In the genomic region with DNA sequence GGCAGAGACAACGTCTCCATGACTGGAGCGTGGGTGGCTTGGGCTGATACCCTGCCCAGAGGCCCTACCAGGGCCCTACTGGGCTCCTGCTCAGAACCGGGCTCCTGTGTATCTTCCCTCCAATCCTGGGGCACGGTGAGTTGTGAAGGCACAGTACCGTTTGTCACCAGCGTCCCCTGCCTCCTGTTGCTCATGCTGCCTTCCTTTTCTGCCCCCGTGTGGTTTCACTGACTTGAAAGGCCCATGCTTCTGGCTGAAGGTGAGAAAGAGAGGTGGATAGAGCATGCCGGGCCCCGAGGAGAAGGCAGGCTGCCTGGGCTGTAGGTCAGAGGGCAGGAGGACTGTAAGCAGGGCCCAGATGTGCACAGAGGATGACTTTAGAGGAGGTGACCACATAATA, we compare ENCODE assay signal across 10 cellular contexts. TPM values are rescaled to one million over a fixed set of nuclear protein-coding genes. Genes with fewer than 3 reads are reported as not detected.
A peak's percentile ranks its signal among the peaks of the same experiment; 100 is the strongest.
DNase-seq lines count a peak whose midpoint lies in the region; ATAC-seq, FAIRE-seq and TF ChIP-seq lines count a peak whose summit lies in the region.
"Had no signal": no experiment of that assay in that cellular context is flagged by ENCODE, and none has a peak within 500 bp of the region (broad histone marks: within the 10 kb centered on the region; RNA-seq: fewer than 3 reads in every experiment).

No MANE protein-coding gene starts in this region.

- DNase-seq in Right ventricle myocardium inferior (ENCODE audit: missing footprints) (no peak), cardiac septum (ENCODE audit: low spot score) (no peak), HepG2 (ENCODE audit: low spot score) (peak; percentile 36), urothelium cell line (ENCODE audit: low spot score) (no peak), NK-92 (lab: John Stamatoyannopoulos, UW; ENCODE audit: unreplicated experiment) (no peak)
- peak; percentile 35 to 61 for DNase-seq in activated T-cell treated with anti-CD3 and anti-CD28 coated beads, Interleukin-2, amount 50 U/mL, for 72 hours
- DNase-seq in stimulated activated naive CD8-positive, alpha-beta T cell treated with anti-CD3 and anti-CD28 coated beads, Interleukin-15, amount 100 ng/mL, for 72 hours = peak; percentile 58 to 62
- DNase-seq in activated CD4-positive, CD25-positive, alpha-beta regulatory T cell (lab: John Stamatoyannopoulos, UW) = no peak
- DNase-seq: NCI-H1417 had no signal

- no peak overlapping the region for H3K4me2 ChIP-seq in HepG2 (ENCODE audit: low read depth, low read length)

- CTCF ChIA-PET in HepG2 (lab: Yijun Ruan, JAX; ENCODE audit: low intra/inter-chr PET ratio, low total read pairs) = no interaction called here

- no peaks in the 10 kb centered on the region for H3K36me3 ChIP-seq in HepG2 (replicated peaks in 1 of 2; ENCODE audit: control insufficient read depth in 1 of 2, insufficient read depth in 2 of 2, low read length in 2 of 2)
- H3K36me3 ChIP-seq: prostate gland had no signal

- H3K27ac Mint-ChIP-seq in activated T-cell treated with anti-CD3 and anti-CD28 coated beads, Interleukin-2, amount 50 U/mL, for 72 hours = no peak overlapping the region
- peak overlapping the region in 1 of 2 donors; percentile 13 for H3K27ac Mint-ChIP-seq in stimulated activated naive CD8-positive, alpha-beta T cell treated with anti-CD3 and anti-CD28 coated beads, Interleukin-15, amount 100 ng/mL, for 72 hours

- H3K4me1 Mint-ChIP-seq in activated T-cell treated with anti-CD3 and anti-CD28 coated beads, Interleukin-2, amount 50 U/mL, for 72 hours (ENCODE audit: low read depth) = peaks cover 11% of the 10 kb centered on the region
- peaks cover 16% of the 10 kb centered on the region for H3K4me1 Mint-ChIP-seq in stimulated activated naive CD8-positive, alpha-beta T cell treated with anti-CD3 and anti-CD28 coated beads, Interleukin-15, amount 100 ng/mL, for 72 hours

- TF ChIP-seq POLR2A in HepG2 (IDR thresholded peaks at IDR 0.05; ENCODE audit: insufficient read depth in 1 of 2, low read depth in 2 of 2, low read length in 2 of 2) = no peak

- H3K79me2 ChIP-seq in HepG2 (ENCODE audit: insufficient read depth, low read length) = no peaks in the 10 kb centered on the region

- H3K4me3 Mint-ChIP-seq in activated T-cell treated with anti-CD3 and anti-CD28 coated beads, Interleukin-2, amount 50 U/mL, for 72 hours = no peak overlapping the region
- H3K4me3 Mint-ChIP-seq in stimulated activated naive CD8-positive, alpha-beta T cell treated with anti-CD3 and anti-CD28 coated beads, Interleukin-15, amount 100 ng/mL, for 72 hours = peak overlapping the region in 1 of 2 donors; percentile 34

- no peak overlapping the region for H3K9ac ChIP-seq in HepG2 (ENCODE audit: insufficient read depth, low read depth, low read length)

- no peak overlapping the region for H3K4me3 ChIP-seq in HepG2 (replicated peaks in 1 of 3; ENCODE audit: insufficient read depth in 1 of 3, low read depth in 2 of 3, low read length in 3 of 3)
- H3K4me3 ChIP-seq: prostate gland had no signal

- no peaks in the 10 kb centered on the region for H3K4me1 ChIP-seq in HepG2 (ENCODE audit: insufficient read depth, low read length)
- H3K4me1 ChIP-seq: prostate gland had no signal

- TF ChIP-seq RAD21 in HepG2 (CRISPR knock-in tag; IDR thresholded peaks at IDR 0.05) = peak; percentile 35; the same call in 1 of the 2 replicates

- ATAC-seq in Right ventricle myocardium inferior (peak; percentile 64), HepG2 (peak; percentile 93)
- ATAC-seq in activated T-cell treated with anti-CD3 and anti-CD28 coated beads, Interleukin-2, amount 50 U/mL, for 72 hours (replicated peaks in 1 of 2) = peak; percentile 78 to 93
- ATAC-seq in stimulated activated naive CD8-positive, alpha-beta T cell treated with anti-CD3 and anti-CD28 coated beads, Interleukin-15, amount 100 ng/mL, for 72 hours = peak; percentile 95

- FAIRE-seq in HepG2 (lab: Jason Lieb, UNC) (no peak), urothelium cell line (lab: Jason Lieb, UNC) (no peak)

- peaks cover 6% of the 10 kb centered on the region for H3K27me3 Mint-ChIP-seq in activated T-cell treated with anti-CD3 and anti-CD28 coated beads, Interleukin-2, amount 50 U/mL, for 72 hours (ENCODE audit: low read depth)
- H3K27me3 Mint-ChIP-seq in stimulated activated naive CD8-positive, alpha-beta T cell treated with anti-CD3 and anti-CD28 coated beads, Interleukin-15, amount 100 ng/mL, for 72 hours = peaks cover 5% of the 10 kb centered on the region

- TF ChIP-seq CTCF in HepG2 (CRISPR knock-in tag; IDR thresholded peaks at IDR 0.05) = peak; percentile 55

- POLR2A ChIA-PET in HepG2 (lab: Yijun Ruan, JAX) = no interaction called here

- no peaks in the 10 kb centered on the region for H4K20me1 ChIP-seq in HepG2 (ENCODE audit: insufficient read depth, low read length)

- no TSS peak for BruUV-seq in HepG2 (replicated peaks; lab: Mats Ljungman, UMichigan)

- no peaks in the 10 kb centered on the region for H3K9me3 Mint-ChIP-seq in activated T-cell treated with anti-CD3 and anti-CD28 coated beads, Interleukin-2, amount 50 U/mL, for 72 hours
- no peaks in the 10 kb centered on the region for H3K9me3 Mint-ChIP-seq in stimulated activated naive CD8-positive, alpha-beta T cell treated with anti-CD3 and anti-CD28 coated beads, Interleukin-15, amount 100 ng/mL, for 72 hours

- no peaks in the 10 kb centered on the region for H3K9me3 ChIP-seq in HepG2 (ENCODE audit: low read length)
- H3K9me3 ChIP-seq: prostate gland had no signal

- H3K36me3 Mint-ChIP-seq in activated T-cell treated with anti-CD3 and anti-CD28 coated beads, Interleukin-2, amount 50 U/mL, for 72 hours (ENCODE audit: insufficient read depth in 2 of 2) = no peaks in the 10 kb centered on the region

- no peak overlapping the region for H2AFZ ChIP-seq in HepG2 (ENCODE audit: low read length)

- 2% methylated on average over 6 of the region's 9 CpGs for WGBS in HepG2 (ENCODE audit: low lambda C conversion rate)

- intact Hi-C loops in Right ventricle myocardium inferior (cut with DNase I) (no loop called here), cardiac septum (cut with DNase I) (no loop called here), HepG2 (cut with micrococcal nuclease; ENCODE audit: unreplicated experiment) (no loop called here)

- no peak overlapping the region for H3K27ac ChIP-seq in HepG2 (ENCODE audit: extremely low read length, insufficient read depth, low read length)
- H3K27ac ChIP-seq: prostate gland had no signal

- TF ChIP-seq EP300 in HepG2 (IDR thresholded peaks at IDR 0.05; ENCODE audit: low read depth in 2 of 2, low read length in 2 of 2) (no peak), HepG2 (CRISPR knock-in tag; IDR thresholded peaks at IDR 0.05; ENCODE audit: borderline replicate concordance) (no peak)

- in situ Hi-C loops in HepG2 (cut with HindIII; ENCODE audit: extremely low pct_ligation_motif_present, low pct_unique_long_range_greater_than_20kb) = no loop called here

- H3K27me3 ChIP-seq in HepG2 (ENCODE audit: control insufficient read depth in 1 of 2, insufficient read depth in 2 of 2, low read length in 2 of 2) = peaks cover 0 to 7% of the 10 kb centered on the region in 2 experiments; a peak in 2 of 5 replicates

TF ChIP-seq in HepG2, 621 proteins besides CTCF, POLR2A, EP300 and RAD21 (continues in another document):
- TF ChIP-seq SRSF1 (optimal IDR thresholded peaks at IDR 0.05; ENCODE audit: low read depth, low read length) (no peak), CHCHD3 (CRISPR knock-in tag; IDR thresholded peaks at IDR 0.05) (no peak), STAG1 (CRISPR knock-in tag; IDR thresholded peaks at IDR 0.05) (peak; percentile 55), SMC3 (IDR thresholded peaks at IDR 0.05; ENCODE audit: low read length) (peak; percentile 45; the same call in 1 of the 2 replicates), SRF (IDR thresholded peaks at IDR 0.05; ENCODE audit: low read depth, low read length) (no peak)

RNA-seq across cellular contexts. Expression of a gene that starts 9.1 kb away (rescaled TPM):
- total RNA-seq in Right ventricle myocardium inferior = not detected
- total RNA-seq in cardiac septum = 0.08 TPM
- total RNA-seq in activated T-cell treated with anti-CD3 and anti-CD28 coated beads, Interleukin-2, amount 50 U/mL, for 72 hours = not detected
- not detected in 2 replicates for total RNA-seq in HepG2 (2016; rRNA removed; fragmentation: Illumina TruSeq; extraction: Trizol)
- total RNA-seq in HepG2 (2016; cell fraction: cytosol; rRNA removed; fragmentation: Illumina TruSeq; extraction: Trizol; ENCODE audit: low read depth) = not detected in 2 replicates
- not detected in 2 replicates for total RNA-seq in HepG2 (2016; cell fraction: insoluble cytoplasmic fraction; rRNA removed; fragmentation: Illumina TruSeq; extraction: Trizol)
- total RNA-seq in HepG2 (2016; cell fraction: membrane; rRNA removed; fragmentation: Illumina TruSeq; extraction: Trizol) = not detected in 2 replicates
- not detected in 2 replicates for total RNA-seq in HepG2 (2016; cell fraction: nucleus; rRNA removed; fragmentation: Illumina TruSeq; extraction: Trizol)
- polyA plus RNA-seq in HepG2 (2011; rRNA removed) = 0.01 TPM in 1 of 2 replicates, not detected in the other
- 0.01 TPM in 2 replicates for polyA plus RNA-seq in HepG2 (2011; cell fraction: cytosol; rRNA removed)
- polyA plus RNA-seq in HepG2 (2011; cell fraction: nucleus; rRNA removed) = 0.03 TPM in 1 of 2 replicates, not detected in the other
- not detected in 2 replicates for polyA plus RNA-seq in HepG2 (2012)
- polyA plus RNA-seq in HepG2 (2016; cell fraction: cytosol; fragmentation: Illumina TruSeq; extraction: Trizol; ENCODE audit: low read depth) = not detected in 2 replicates
- not detected in 2 replicates for polyA plus RNA-seq in HepG2 (2016; cell fraction: insoluble cytoplasmic fraction; fragmentation: Illumina TruSeq; extraction: Trizol; ENCODE audit: low read depth)
- polyA plus RNA-seq in HepG2 (2016; cell fraction: membrane; fragmentation: Illumina TruSeq; extraction: Trizol; ENCODE audit: low read depth) = not detected in 2 replicates
- polyA plus RNA-seq in HepG2 (2016; cell fraction: nucleus; fragmentation: Illumina TruSeq; extraction: Trizol; ENCODE audit: insufficient read depth, low read depth) = not detected in 2 replicates
- polyA minus RNA-seq in HepG2 (2011; rRNA and poly(A)+ RNA removed; ENCODE audit: low replicate concordance) = 0.02 and 5.5 TPM in 2 replicates
- polyA minus RNA-seq in HepG2 (2011; cell fraction: cytosol; rRNA and poly(A)+ RNA removed) = not detected in 2 replicates
- polyA minus RNA-seq in HepG2 (2011; cell fraction: nucleus; rRNA and poly(A)+ RNA removed) = not detected in 2 replicates

Comparison
In these comparisons a context has a peak if more than half of its experiments do, and no peak if none do; other contexts are left out.
1. DNase-seq: peak in activated T-cell treated with anti-CD3 and anti-CD28 coated beads, Interleukin-2, amount 50 U/mL, for 72 hours (2 of 2), HepG2 (single experiment) and stimulated activated naive CD8-positive, alpha-beta T cell treated with anti-CD3 and anti-CD28 coated beads, Interleukin-15, amount 100 ng/mL, for 72 hours (2 of 2); none in Right ventricle myocardium inferior (single experiment), cardiac septum (single experiment), urothelium cell line (single experiment), NK-92 (single experiment) and activated CD4-positive, CD25-positive, alpha-beta regulatory T cell (0 of 4).
2. Peak in every context shown above with its lines, with median percentiles within 50 percentile points of each other: ATAC-seq.